ENCODE assay signal across 8 cellular contexts in genomic region chr17:64808178-64808977, GRCh38.
DNase-seq lines count a peak whose midpoint lies in the region; ATAC-seq and TF ChIP-seq lines count a peak whose summit lies in the region.
"Not testable (repeated sequence)": the region's sequence is repeated elsewhere in the genome, so short reads cannot be mapped to it uniquely, and the experiment has no call there.

No MANE protein-coding gene starts in this region.

- H3K4me3 ChIP-seq in ACC112 (ENCODE audit: low read depth, low read length); NB4 (ENCODE audit: low read depth, low read length); right atrium auricular region: not testable (repeated sequence)

- DNase-seq in NB4 (ENCODE audit: low read depth), result peak; percentile 88
- peak in 3 of 5 donors; percentile 15 to 78 (median 18) for DNase-seq in T-helper 1 cell
- peak; percentile 47 to 83 for DNase-seq in activated naive CD4-positive, alpha-beta T cell treated with anti-CD3 and anti-CD28 coated beads, Interleukin-2, amount 50 U/mL, for 72 hours (ENCODE audit: low spot score in 2 of 2)
- DNase-seq in right atrium auricular region (ENCODE audit: low spot score), result peak; percentile 86
- DNase-seq in stimulated activated CD4-positive, alpha-beta T cell treated with anti-CD3 and anti-CD28 coated beads, Interleukin-1b, Interleukin-23, amount 100 ng/mL, for 24 hours (ENCODE audit: low read depth in 4 of 4, low spot score in 1 of 4), result peak in 3 of 4 experiments; percentile 3 to 41 (median 37)

- H3K9me3 ChIP-seq in right atrium auricular region, result not testable (repeated sequence)

- peak overlapping the region; percentile 79 to 95 for H3K27ac Mint-ChIP-seq in activated naive CD4-positive, alpha-beta T cell treated with anti-CD3 and anti-CD28 coated beads, Interleukin-2, amount 50 U/mL, for 72 hours

- H3K9me3 Mint-ChIP-seq in activated naive CD4-positive, alpha-beta T cell treated with anti-CD3 and anti-CD28 coated beads, Interleukin-2, amount 50 U/mL, for 72 hours, result not testable (repeated sequence)

- ATAC-seq in GM18873 (IDR thresholded peaks at IDR 0.05; ENCODE audit: low FRiP score, unreplicated experiment) (peak; percentile 92), HG02938 (IDR thresholded peaks at IDR 0.05; ENCODE audit: unreplicated experiment) (peak; percentile 86)
- ATAC-seq in activated naive CD4-positive, alpha-beta T cell treated with anti-CD3 and anti-CD28 coated beads, Interleukin-2, amount 50 U/mL, for 72 hours, result peak; percentile 95 to 96

- TF ChIP-seq CTCF in NB4 (IDR thresholded peaks at IDR 0.05; ENCODE audit: low read depth, low read length); right atrium auricular region (IDR thresholded peaks at IDR 0.05): not testable (repeated sequence)

- not testable (repeated sequence) for H3K36me3 ChIP-seq in ACC112 (ENCODE audit: insufficient read depth, low read length); right atrium auricular region

- H3K27me3 ChIP-seq in ACC112 (ENCODE audit: insufficient read depth, low read length); right atrium auricular region: not testable (repeated sequence)

- H2AFZ ChIP-seq in ACC112 (ENCODE audit: low read length, unreplicated experiment), result not testable (repeated sequence)

- not testable (repeated sequence) for H3K79me2 ChIP-seq in ACC112 (ENCODE audit: control insufficient read depth, insufficient read depth, low read length, unreplicated experiment)

- not testable (repeated sequence) for TF ChIP-seq POLR2A in NB4 (IDR thresholded peaks at IDR 0.05; ENCODE audit: extremely low read depth, insufficient read length)

- H3K4me1 ChIP-seq in ACC112 (ENCODE audit: control insufficient read depth, insufficient read depth, low read length, unreplicated experiment); right atrium auricular region: not testable (repeated sequence)

- H3K27ac ChIP-seq in ACC112 (ENCODE audit: low read depth, low read length) (0 out of 2 replicates have a peak overlapping the region, but pooled peaks have one; percentile 28), right atrium auricular region (peak overlapping the region in 1 of 2 donors; percentile 43)

- H3K36me3 Mint-ChIP-seq in activated naive CD4-positive, alpha-beta T cell treated with anti-CD3 and anti-CD28 coated beads, Interleukin-2, amount 50 U/mL, for 72 hours, result not testable (repeated sequence)

Comparison
In these comparisons a context has a peak if more than half of its experiments do, and no peak if none do; other contexts are left out.
1. DNase-seq: peak in every context shown above with its lines; median percentile 88 in NB4; 86 in right atrium auricular region; 65 in activated naive CD4-positive, alpha-beta T cell treated with anti-CD3 and anti-CD28 coated beads, Interleukin-2, amount 50 U/mL, for 72 hours; 37 in stimulated activated CD4-positive, alpha-beta T cell treated with anti-CD3 and anti-CD28 coated beads, Interleukin-1b, Interleukin-23, amount 100 ng/mL, for 24 hours; 18 in T-helper 1 cell.